11 cellular contexts compared by ENCODE assay signal in genomic region chr11:111836766-111837165, GRCh38. TPM values are rescaled to one million over a fixed set of nuclear protein-coding genes. Genes with fewer than 3 reads are reported as not detected.
A peak's percentile ranks its signal among the peaks of the same experiment; 100 is the strongest.
DNase-seq lines count a peak whose midpoint lies in the region; ATAC-seq lines count a peak whose summit lies in the region.
"Had no signal": no experiment of that assay in that cellular context is flagged by ENCODE, and none has a peak within 500 bp of the region (broad histone marks: within the 10 kb centered on the region; RNA-seq: fewer than 3 reads in every experiment).

No MANE protein-coding gene starts in this region.

- H3K27me3 ChIP-seq in mesenchymal stem cell (ENCODE audit: control insufficient read depth in 1 of 2, insufficient read depth in 1 of 2, low read length in 2 of 2): no peaks in the 10 kb centered on the region
- H3K27me3 ChIP-seq: adrenal gland had no signal

- H2AFZ ChIP-seq in mesenchymal stem cell (ENCODE audit: low read depth, low read length): no peak overlapping the region

- H3K18ac ChIP-seq in mesenchymal stem cell (ENCODE audit: low read depth in 1 of 2, low read length in 2 of 2): no peak overlapping the region

- peak overlapping the region; percentile 20 for H3K9ac ChIP-seq in mesenchymal stem cell (ENCODE audit: low read length)

- no peak overlapping the region for H3K4me3 ChIP-seq in mesenchymal stem cell (ENCODE audit: insufficient read depth in 1 of 2, low read depth in 1 of 2, low read length in 2 of 2)
- H3K4me3 ChIP-seq: adrenal gland had no signal

- H3K14ac ChIP-seq in mesenchymal stem cell (ENCODE audit: low read length in 2 of 2): no peak overlapping the region

- no peak overlapping the region for H4K91ac ChIP-seq in mesenchymal stem cell (ENCODE audit: low read length)

- peaks cover 7% of the 10 kb centered on the region for H3K79me1 ChIP-seq in mesenchymal stem cell (replicated peaks; ENCODE audit: low read length, poor library complexity, severe bottlenecking)

- DNase-seq in HT1080 (ENCODE audit: low read depth) (peak; percentile 52), mesenchymal stem cell (peak; percentile 32), DMS 273 (lab: John Stamatoyannopoulos, UW; ENCODE audit: unreplicated experiment) (no peak), amniotic stem cell (lab: John Stamatoyannopoulos, UW) (no peak), NCI-H524 (lab: John Stamatoyannopoulos, UW) (no peak)
- DNase-seq in activated CD8-positive, alpha-beta memory T cell treated with anti-CD3 and anti-CD28 coated beads, Interleukin-2, amount 50 U/mL, for 48 hours: no peak
- DNase-seq: adrenal gland; naive thymus-derived CD8-positive, alpha-beta T cell; NCI-H69 had no signal

- H2BK5ac ChIP-seq in mesenchymal stem cell (ENCODE audit: low read depth, low read length, poor library complexity, severe bottlenecking): no peak overlapping the region

- peaks cover 2% of the 10 kb centered on the region for H3K4me1 ChIP-seq in mesenchymal stem cell (ENCODE audit: control insufficient read depth, insufficient read depth, low read depth, low read length)

- peak; percentile 65 for ATAC-seq in GM18873 (IDR thresholded peaks at IDR 0.05; ENCODE audit: low FRiP score, unreplicated experiment)
- peak; percentile 66 for ATAC-seq in HG02588 (IDR thresholded peaks at IDR 0.05; ENCODE audit: unreplicated experiment)
- ATAC-seq: naive thymus-derived CD8-positive, alpha-beta T cell had no signal

- H2BK15ac ChIP-seq in mesenchymal stem cell (ENCODE audit: low read depth, poor library complexity, severe bottlenecking): no peak overlapping the region

- no peak overlapping the region for H3K23ac ChIP-seq in mesenchymal stem cell (ENCODE audit: low read length in 2 of 2)

- H3K27ac ChIP-seq in mesenchymal stem cell (ENCODE audit: low read length, poor library complexity, severe bottlenecking): peak overlapping the region; percentile 56

- no peak overlapping the region for H2AK5ac ChIP-seq in mesenchymal stem cell (ENCODE audit: low read length, severe bottlenecking)

- no peak overlapping the region for H4K8ac ChIP-seq in mesenchymal stem cell (ENCODE audit: low read length)

- no peak overlapping the region for H2BK12ac ChIP-seq in mesenchymal stem cell (ENCODE audit: low read length in 2 of 2)

- no peaks in the 10 kb centered on the region for H3K9me3 ChIP-seq in mesenchymal stem cell (ENCODE audit: control insufficient read depth, low read length)
- H3K9me3 ChIP-seq: adrenal gland had no signal

- peaks cover 0 to 18% of the 10 kb centered on the region in 2 experiments for H3K36me3 ChIP-seq in mesenchymal stem cell (ENCODE audit: control insufficient read depth in 1 of 2, insufficient read depth in 2 of 2, low read depth in 1 of 2, low read length in 2 of 2)

- H3K4ac ChIP-seq in mesenchymal stem cell (ENCODE audit: low read depth in 1 of 2, low read length in 2 of 2): no peak overlapping the region

- H3K4me2 ChIP-seq in mesenchymal stem cell (ENCODE audit: low read length, poor library complexity, severe bottlenecking): no peak overlapping the region

- no peak overlapping the region for H2BK120ac ChIP-seq in mesenchymal stem cell (ENCODE audit: low read depth, low read length)

RNA-seq across cellular contexts. Expression of gene ALG9, which starts 34.6 kb away (rescaled TPM):
- total RNA-seq in HT1080 (2014; rRNA removed; shearing (Covaris generic)): 18.3 and 25.1 TPM in 2 replicates
- polyA plus RNA-seq in HT1080 (2015; cell fraction: cytosol; rRNA removed): 22.5 and 29.4 TPM in 2 replicates
- 49.0 and 58.5 TPM in 2 replicates for polyA plus RNA-seq in HT1080 (2015; cell fraction: nucleus; rRNA removed)
- polyA plus RNA-seq in mesenchymal stem cell (2013, experiment 1 of 2): 42.4 TPM
- 43.8 TPM for polyA plus RNA-seq in mesenchymal stem cell (2013, experiment 2 of 2)

RNA-seq across cellular contexts. Expression of gene FDXACB1, which starts 42.2 kb away (rescaled TPM):
- total RNA-seq in HT1080 (2014; rRNA removed; shearing (Covaris generic)): 6.0 and 7.0 TPM in 2 replicates
- polyA plus RNA-seq in HT1080 (2015; cell fraction: cytosol; rRNA removed): 6.5 TPM in 2 replicates
- 7.1 and 7.7 TPM in 2 replicates for polyA plus RNA-seq in HT1080 (2015; cell fraction: nucleus; rRNA removed)
- 1.0 TPM for polyA plus RNA-seq in mesenchymal stem cell (2013, experiment 1 of 2)
- polyA plus RNA-seq in mesenchymal stem cell (2013, experiment 2 of 2): 0.95 TPM

RNA-seq across cellular contexts. Expression of gene CFAP68, which starts 42.6 kb away (rescaled TPM):
- 63.7 and 74.6 TPM in 2 replicates for total RNA-seq in HT1080 (2014; rRNA removed; shearing (Covaris generic))
- polyA plus RNA-seq in HT1080 (2015; cell fraction: cytosol; rRNA removed): 28.5 and 29.2 TPM in 2 replicates
- 11.9 and 16.4 TPM in 2 replicates for polyA plus RNA-seq in HT1080 (2015; cell fraction: nucleus; rRNA removed)
- 14.6 TPM for polyA plus RNA-seq in mesenchymal stem cell (2013, experiment 1 of 2)
- polyA plus RNA-seq in mesenchymal stem cell (2013, experiment 2 of 2): 13.8 TPM

Comparison
In these comparisons a context has a peak if more than half of its experiments do, and no peak if none do; other contexts are left out.
1. DNase-seq: peak in HT1080 (single experiment) and mesenchymal stem cell (single experiment); none in activated CD8-positive, alpha-beta memory T cell treated with anti-CD3 and anti-CD28 coated beads, Interleukin-2, amount 50 U/mL, for 48 hours (single experiment), DMS 273 (single experiment), amniotic stem cell (single experiment) and NCI-H524 (0 of 2).